1 cellular context compared by ENCODE assay signal in the genomic region with DNA sequence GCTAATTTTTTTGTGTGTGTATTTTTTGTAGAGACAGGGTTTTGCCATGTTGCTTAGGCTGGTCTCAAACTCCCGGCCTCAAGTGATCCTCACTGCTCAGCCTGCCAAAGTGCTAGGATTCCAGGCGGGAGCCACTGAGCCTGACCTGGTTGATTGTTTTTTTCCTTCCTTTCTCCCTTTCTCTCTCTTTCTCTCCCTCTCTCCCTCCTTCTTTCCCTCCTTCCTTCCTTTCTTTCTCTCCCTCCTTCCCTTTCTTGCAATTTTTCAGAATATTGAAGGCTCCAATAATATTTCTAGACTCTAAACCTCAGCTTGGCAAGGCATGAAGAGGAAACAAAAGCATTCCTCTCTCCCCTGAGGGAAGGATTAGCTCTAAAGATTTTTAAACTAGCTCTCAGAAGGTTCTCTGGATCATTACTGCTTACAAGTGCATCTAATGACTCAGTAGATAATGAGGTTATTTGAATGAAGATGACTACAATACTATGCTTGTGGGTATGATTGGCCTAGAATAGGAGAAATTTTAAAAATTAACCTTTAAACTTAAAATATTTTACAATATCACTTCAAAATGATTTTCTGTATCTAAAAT.
A peak's percentile ranks its signal among the peaks of the same experiment; 100 is the strongest.
TF ChIP-seq lines count a peak whose summit lies in the region.

No MANE protein-coding gene starts in this region.

TF ChIP-seq in HEK293, 187 proteins besides CTCF, POLR2A, EP300 and RAD21:
- TF ChIP-seq, protein P1, sequence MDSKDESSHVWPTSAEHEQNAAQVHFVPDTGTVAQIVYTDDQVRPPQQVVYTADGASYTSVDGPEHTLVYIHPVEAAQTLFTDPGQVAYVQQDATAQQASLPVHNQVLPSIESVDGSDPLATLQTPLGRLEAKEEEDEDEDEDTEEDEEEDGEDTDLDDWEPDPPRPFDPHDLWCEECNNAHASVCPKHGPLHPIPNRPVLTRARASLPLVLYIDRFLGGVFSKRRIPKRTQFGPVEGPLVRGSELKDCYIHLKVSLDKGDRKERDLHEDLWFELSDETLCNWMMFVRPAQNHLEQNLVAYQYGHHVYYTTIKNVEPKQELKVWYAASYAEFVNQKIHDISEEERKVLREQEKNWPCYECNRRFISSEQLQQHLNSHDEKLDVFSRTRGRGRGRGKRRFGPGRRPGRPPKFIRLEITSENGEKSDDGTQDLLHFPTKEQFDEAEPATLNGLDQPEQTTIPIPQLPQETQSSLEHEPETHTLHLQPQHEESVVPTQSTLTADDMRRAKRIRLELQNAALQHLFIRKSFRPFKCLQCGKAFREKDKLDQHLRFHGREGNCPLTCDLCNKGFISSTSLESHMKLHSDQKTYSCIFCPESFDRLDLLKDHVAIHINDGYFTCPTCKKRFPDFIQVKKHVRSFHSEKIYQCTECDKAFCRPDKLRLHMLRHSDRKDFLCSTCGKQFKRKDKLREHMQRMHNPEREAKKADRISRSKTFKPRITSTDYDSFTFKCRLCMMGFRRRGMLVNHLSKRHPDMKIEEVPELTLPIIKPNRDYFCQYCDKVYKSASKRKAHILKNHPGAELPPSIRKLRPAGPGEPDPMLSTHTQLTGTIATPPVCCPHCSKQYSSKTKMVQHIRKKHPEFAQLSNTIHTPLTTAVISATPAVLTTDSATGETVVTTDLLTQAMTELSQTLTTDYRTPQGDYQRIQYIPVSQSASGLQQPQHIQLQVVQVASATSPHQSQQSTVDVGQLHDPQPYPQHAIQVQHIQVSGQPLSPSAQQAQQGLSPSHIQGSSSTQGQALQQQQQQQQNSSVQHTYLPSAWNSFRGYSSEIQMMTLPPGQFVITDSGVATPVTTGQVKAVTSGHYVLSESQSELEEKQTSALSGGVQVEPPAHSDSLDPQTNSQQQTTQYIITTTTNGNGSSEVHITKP (tag by site-specific recombination; IDR thresholded peaks at IDR 0.05): no peak
- TF ChIP-seq ZNF112 (tag by site-specific recombination; IDR thresholded peaks at IDR 0.05) (no peak), ZNF791 (tag by site-specific recombination; IDR thresholded peaks at IDR 0.05) (no peak), ZNF624 (tag by site-specific recombination; IDR thresholded peaks at IDR 0.05) (no peak), ZNF423 (tag by site-specific recombination; IDR thresholded peaks at IDR 0.05) (no peak), ZNF623 (tag by site-specific recombination; IDR thresholded peaks at IDR 0.05) (no peak), ZNF473 (tag by site-specific recombination; IDR thresholded peaks at IDR 0.05) (no peak), ZNF548 (tag by site-specific recombination; IDR thresholded peaks at IDR 0.05) (no peak), ZNF654 (tag by site-specific recombination; IDR thresholded peaks at IDR 0.05; ENCODE audit: low read depth) (no peak), ZNF366 (tag by site-specific recombination; conservative IDR thresholded peaks at IDR 0.05) (peak; percentile 76), PRDM1 (tag by site-specific recombination; IDR thresholded peaks at IDR 0.05) (peak; percentile 83)
- TF ChIP-seq, protein P2, sequence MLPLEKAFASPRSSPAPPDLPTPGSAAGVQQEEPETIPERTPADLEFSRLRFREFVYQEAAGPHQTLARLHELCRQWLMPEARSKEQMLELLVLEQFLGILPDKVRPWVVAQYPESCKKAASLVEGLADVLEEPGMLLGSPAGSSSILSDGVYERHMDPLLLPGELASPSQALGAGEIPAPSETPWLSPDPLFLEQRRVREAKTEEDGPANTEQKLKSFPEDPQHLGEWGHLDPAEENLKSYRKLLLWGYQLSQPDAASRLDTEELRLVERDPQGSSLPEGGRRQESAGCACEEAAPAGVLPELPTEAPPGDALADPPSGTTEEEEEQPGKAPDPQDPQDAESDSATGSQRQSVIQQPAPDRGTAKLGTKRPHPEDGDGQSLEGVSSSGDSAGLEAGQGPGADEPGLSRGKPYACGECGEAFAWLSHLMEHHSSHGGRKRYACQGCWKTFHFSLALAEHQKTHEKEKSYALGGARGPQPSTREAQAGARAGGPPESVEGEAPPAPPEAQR (tag by site-specific recombination; IDR thresholded peaks at IDR 0.05): no peak
- TF ChIP-seq, protein P3, sequence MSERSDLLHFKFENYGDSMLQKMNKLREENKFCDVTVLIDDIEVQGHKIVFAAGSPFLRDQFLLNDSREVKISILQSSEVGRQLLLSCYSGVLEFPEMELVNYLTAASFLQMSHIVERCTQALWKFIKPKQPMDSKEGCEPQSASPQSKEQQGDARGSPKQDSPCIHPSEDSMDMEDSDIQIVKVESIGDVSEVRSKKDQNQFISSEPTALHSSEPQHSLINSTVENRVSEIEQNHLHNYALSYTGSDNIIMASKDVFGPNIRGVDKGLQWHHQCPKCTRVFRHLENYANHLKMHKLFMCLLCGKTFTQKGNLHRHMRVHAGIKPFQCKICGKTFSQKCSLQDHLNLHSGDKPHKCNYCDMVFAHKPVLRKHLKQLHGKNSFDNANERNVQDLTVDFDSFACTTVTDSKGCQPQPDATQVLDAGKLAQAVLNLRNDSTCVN (tag by site-specific recombination; optimal IDR thresholded peaks at IDR 0.05): no peak
